Comparison of ENCODE assay signal across 8 cellular contexts in genomic region chr18:22348521-22349316, GRCh38.
DNase-seq lines count a peak whose midpoint lies in the region; TF ChIP-seq lines count a peak whose summit lies in the region.

No MANE protein-coding gene starts in this region.

- DNase-seq in M059J (ENCODE audit: low read depth) (peak; percentile 88), ecto neural progenitor cell (ENCODE audit: low spot score) (peak; percentile 62), mesothelial cell of epicardium (ENCODE audit: low spot score in 2 of 2, unreplicated experiment in 2 of 2) (peak; percentile 62 to 80), ACHN (no peak), cerebellar nuclear complex (lab: John Stamatoyannopoulos, UW) (no peak), NCI-H446 treated with DMSO at 0.1 percent for 48 hours (lab: John Stamatoyannopoulos, UW) (no peak)
- DNase-seq in stimulated activated CD4-positive, alpha-beta T cell treated with anti-CD3 and anti-CD28 coated beads, Interleukin-1b, Interleukin-23, amount 100 ng/mL, for 48 hours = no peak

- H3K36me3 Mint-ChIP-seq in mesothelial cell of epicardium = no peaks in the 10 kb centered on the region

- no peaks in the 10 kb centered on the region for H3K36me3 ChIP-seq in ACC112 (ENCODE audit: insufficient read depth, low read length)

- peak overlapping the region; percentile 85 for H3K4me3 ChIP-seq in ACC112 (ENCODE audit: low read depth, low read length)

- peak overlapping the region; percentile 87 for H2AFZ ChIP-seq in ACC112 (ENCODE audit: low read length, unreplicated experiment)

- no peak for TF ChIP-seq CTCF in mesothelial cell of epicardium (IDR thresholded peaks at IDR 0.05; ENCODE audit: unreplicated experiment)

- in situ Hi-C loops in ACHN (cut with HindIII; ENCODE audit: low pct_ligation_motif_present, low pct_unique_long_range_greater_than_20kb, low sequenced_read_pairs) = no loop called here

- peaks cover 11% of the 10 kb centered on the region for H3K9me3 Mint-ChIP-seq in mesothelial cell of epicardium

- no peaks in the 10 kb centered on the region for H3K27me3 ChIP-seq in ACC112 (ENCODE audit: insufficient read depth, low read length)

- H3K4me1 Mint-ChIP-seq in mesothelial cell of epicardium = peaks cover 69% of the 10 kb centered on the region

- H3K4me3 Mint-ChIP-seq in mesothelial cell of epicardium = peak overlapping the region; percentile 77

- H3K27ac ChIP-seq in ACC112 (ENCODE audit: low read depth, low read length) = peak overlapping the region; percentile 95

- H3K27ac Mint-ChIP-seq in mesothelial cell of epicardium = peak overlapping the region; percentile 98

- no peaks in the 10 kb centered on the region for H3K27me3 Mint-ChIP-seq in mesothelial cell of epicardium (ENCODE audit: low read depth)

- H3K4me1 ChIP-seq in ACC112 (ENCODE audit: control insufficient read depth, insufficient read depth, low read length, unreplicated experiment) = peaks cover 38% of the 10 kb centered on the region

- H3K79me2 ChIP-seq in ACC112 (ENCODE audit: control insufficient read depth, insufficient read depth, low read length, unreplicated experiment) = no peaks in the 10 kb centered on the region

Comparison
In these comparisons a context has a peak if more than half of its experiments do, and no peak if none do; other contexts are left out.
1. DNase-seq: peak in M059J (single experiment), ecto neural progenitor cell (single experiment) and mesothelial cell of epicardium (2 of 2); none in ACHN (single experiment), cerebellar nuclear complex (0 of 2), stimulated activated CD4-positive, alpha-beta T cell treated with anti-CD3 and anti-CD28 coated beads, Interleukin-1b, Interleukin-23, amount 100 ng/mL, for 48 hours (single experiment) and NCI-H446 treated with DMSO at 0.1 percent for 48 hours (single experiment).